In the genomic region with DNA sequence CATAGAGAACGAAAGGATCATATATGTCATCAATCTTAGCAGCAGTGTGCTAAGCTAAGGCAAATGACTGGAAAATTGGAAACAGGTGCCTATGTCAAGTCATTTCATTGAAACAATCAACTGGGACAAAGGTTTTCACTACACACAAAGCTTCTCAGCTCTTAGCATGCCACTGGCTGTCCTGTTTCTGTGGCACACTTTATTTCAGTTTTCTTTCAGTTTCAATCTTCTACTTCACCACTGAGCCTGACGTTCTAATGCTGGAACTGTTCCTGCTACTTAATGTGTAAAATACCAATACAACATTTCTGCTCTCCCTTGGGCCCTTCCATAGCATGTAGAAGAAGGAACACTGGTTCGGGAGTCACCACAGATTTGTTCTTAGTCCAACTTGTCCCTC, we compare ENCODE assay signal across 26 cellular contexts.
"Had no signal": no experiment of that assay in that cellular context is flagged by ENCODE, and none has a peak within 500 bp of the region (broad histone marks: within the 10 kb centered on the region; RNA-seq: fewer than 3 reads in every experiment).

No MANE protein-coding gene starts in this region.

- H3K27ac ChIP-seq: stomach, suprapubic skin, testis, thoracic aorta, thyroid gland, tibial artery, tibial nerve, transverse colon, upper lobe of left lung, upper lobe of right lung, uterus, vagina had no signal

- DNase-seq: stimulated activated CD4-positive, alpha-beta T cell treated with anti-CD3 and anti-CD28 coated beads, Interleukin-2, amount 100 ng/mL, for 48 hours; stimulated activated CD4-positive, alpha-beta T cell treated with anti-CD3 and anti-CD28 coated beads, Interleukin-4, amount 100 ng/mL, for 1 hour; stimulated activated CD4-positive, alpha-beta T cell treated with anti-CD3 and anti-CD28 coated beads, Interleukin-4, amount 100 ng/mL, for 24 hours; stimulated activated CD4-positive, alpha-beta T cell treated with anti-CD3 and anti-CD28 coated beads, Interleukin-4, amount 100 ng/mL, for 4 hours; stimulated activated CD8-positive, alpha-beta memory T cell treated with anti-CD3 and anti-CD28 coated beads, Interleukin-4, amount 100 ng/mL, for 48 hours; stimulated activated naive B cell treated with anti-CD40 and anti-IgM and Interleukin-4, amounts not matched to agents 10 μg/mL and 1 μg/mL and 100 μg/mL, for 72 hours; stimulated activated naive CD4-positive, alpha-beta T cell; stimulated activated naive CD4-positive, alpha-beta T cell treated with Interleukin-2 at 50 U/mL for 16 hours; stimulated activated naive CD8-positive, alpha-beta T cell treated with anti-CD3 and anti-CD28 coated beads, Interleukin-15, amount 100 ng/mL, for 72 hours; stimulated activated naive CD8-positive, alpha-beta T cell treated with anti-CD3 and anti-CD28 coated beads, Interleukin-15, Interleukin-2, amounts not matched to agents 100 U/mL and 50 U/mL, for 24 hours; stomach; substantia nigra; testis; thyroid gland; tibial artery; transverse colon; trophoblast cell; upper lobe of left lung; upper lobe of right lung; uterus had no signal

- H3K36me3 ChIP-seq: stomach, suprapubic skin, thoracic aorta, thyroid gland, tibial artery, tibial nerve, transverse colon, upper lobe of left lung, upper lobe of right lung, uterus, vagina had no signal

- H3K9me3 ChIP-seq: stomach, suprapubic skin, testis, thoracic aorta, thyroid gland, tibial artery, tibial nerve, transverse colon, upper lobe of left lung, upper lobe of right lung, uterus, vagina had no signal

- H3K4me3 ChIP-seq: stomach, suprapubic skin, testis, thoracic aorta, thyroid gland, tibial artery, tibial nerve, transverse colon, upper lobe of left lung, upper lobe of right lung, uterus, vagina had no signal

- H3K27me3 ChIP-seq: stomach, suprapubic skin, testis, thyroid gland, tibial artery, tibial nerve, transverse colon, upper lobe of left lung, upper lobe of right lung, uterus, vagina had no signal

- H3K4me1 ChIP-seq: stomach, suprapubic skin, testis, thyroid gland, tibial artery, tibial nerve, transverse colon, upper lobe of left lung, upper lobe of right lung, uterus, vagina had no signal

- ATAC-seq: stimulated activated effector memory CD8-positive, alpha-beta T cell treated with anti-CD3 and anti-CD28 coated beads, Interleukin-12 subunit alpha, Interleukin-12 subunit beta, amount 100 ng/mL, for 72 hours; stimulated activated memory B cell treated with anti-CD40 and anti-IgM and Interleukin-4, amounts not matched to agents 10 μg/mL and 1 μg/mL and 100 μg/mL, for 72 hours; stimulated activated naive B cell treated with anti-CD40 and anti-IgM and Interleukin-4, amounts not matched to agents 10 μg/mL and 1 μg/mL and 100 μg/mL, for 72 hours; stimulated activated naive CD8-positive, alpha-beta T cell treated with anti-CD3 and anti-CD28 coated beads, Interleukin-15, amount 100 ng/mL, for 72 hours; stimulated activated naive CD8-positive, alpha-beta T cell treated with anti-CD3 and anti-CD28 coated beads, Interleukin-15, Interleukin-2, amounts not matched to agents 100 U/mL and 50 U/mL, for 24 hours; upper lobe of right lung had no signal
